ENCODE assay signal across 15 cellular contexts in the genomic region with DNA sequence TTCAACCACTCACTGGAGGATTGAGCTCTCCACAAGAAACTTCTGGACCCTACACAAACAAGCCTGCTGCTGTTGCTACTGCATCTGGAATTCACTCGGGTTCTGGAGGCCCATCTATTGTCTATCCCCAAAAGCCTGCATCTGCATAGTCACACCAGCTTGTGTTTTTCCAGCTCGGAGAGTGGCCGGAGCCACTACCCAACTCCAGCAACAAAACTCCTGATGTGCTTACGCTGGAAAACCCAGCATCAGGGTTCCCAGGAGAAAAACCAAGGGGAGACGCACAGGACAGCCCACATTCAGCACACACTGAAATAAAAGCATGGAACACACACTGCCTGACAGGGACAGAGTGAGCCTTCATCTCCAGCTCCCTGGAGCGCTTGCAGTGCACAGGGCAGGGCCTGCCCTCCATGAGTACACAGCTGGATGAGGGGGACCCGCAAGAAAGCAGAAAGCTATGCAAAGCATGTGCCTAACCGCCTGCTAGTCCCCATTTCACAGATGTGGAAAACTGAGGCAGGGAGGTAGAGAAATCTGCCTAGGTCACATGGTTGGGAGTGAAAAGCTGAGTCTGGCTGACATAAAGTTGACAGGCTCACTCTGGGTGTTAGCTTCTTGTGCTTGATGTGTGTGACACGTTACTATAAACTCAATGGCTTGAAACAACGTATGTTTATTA.
"Had no signal": no experiment of that assay in that cellular context is flagged by ENCODE, and none has a peak within 500 bp of the region (broad histone marks: within the 10 kb centered on the region; RNA-seq: fewer than 3 reads in every experiment).

No MANE protein-coding gene starts in this region.

- FAIRE-seq: kidney, pancreas had no signal

- H3K27ac Mint-ChIP-seq: activated naive CD4-positive, alpha-beta T cell treated with anti-CD3 and anti-CD28 coated beads, Interleukin-2, amount 50 U/mL, for 72 hours had no signal

- DNase-seq: activated CD4-positive, alpha-beta T cell treated with anti-CD3 and anti-CD28 coated beads, Interleukin-2, amount 50 U/mL, for 4 hours; activated CD4-positive, CD25-positive, alpha-beta regulatory T cell treated with anti-CD3 and anti-CD28 coated beads, Interleukin-2, amount 50 U/mL, for 72 hours; activated T-cell treated with anti-CD3 and anti-CD28 coated beads, Interleukin-2, amount 50 U/mL, for 1 hour; amygdala; foreskin keratinocyte; nephron progenitor cell; pancreas; spleen; stimulated activated CD4-positive, alpha-beta T cell treated with anti-CD3 and anti-CD28 coated beads, Interleukin-2, amount 100 ng/mL, for 24 hours; stimulated activated naive CD4-positive, alpha-beta T cell; SW 1271 had no signal

- H3K36me3 ChIP-seq: pancreas, right atrium auricular region, suprapubic skin had no signal

- H3K9me3 Mint-ChIP-seq: activated naive CD4-positive, alpha-beta T cell treated with anti-CD3 and anti-CD28 coated beads, Interleukin-2, amount 50 U/mL, for 72 hours had no signal

- H3K27me3 ChIP-seq: foreskin keratinocyte, pancreas, right atrium auricular region, spleen, suprapubic skin had no signal

- H3K27ac ChIP-seq: foreskin keratinocyte, pancreas, suprapubic skin had no signal

- ATAC-seq: activated naive CD4-positive, alpha-beta T cell treated with anti-CD3 and anti-CD28 coated beads, Interleukin-2, amount 50 U/mL, for 72 hours; foreskin keratinocyte; pancreas had no signal

- H3K4me1 ChIP-seq: foreskin keratinocyte had no signal

- H3K9me3 ChIP-seq: pancreas, right atrium auricular region, spleen, suprapubic skin had no signal

- H3K4me3 ChIP-seq: pancreas, right atrium auricular region, spleen, suprapubic skin had no signal
